In the genomic region with DNA sequence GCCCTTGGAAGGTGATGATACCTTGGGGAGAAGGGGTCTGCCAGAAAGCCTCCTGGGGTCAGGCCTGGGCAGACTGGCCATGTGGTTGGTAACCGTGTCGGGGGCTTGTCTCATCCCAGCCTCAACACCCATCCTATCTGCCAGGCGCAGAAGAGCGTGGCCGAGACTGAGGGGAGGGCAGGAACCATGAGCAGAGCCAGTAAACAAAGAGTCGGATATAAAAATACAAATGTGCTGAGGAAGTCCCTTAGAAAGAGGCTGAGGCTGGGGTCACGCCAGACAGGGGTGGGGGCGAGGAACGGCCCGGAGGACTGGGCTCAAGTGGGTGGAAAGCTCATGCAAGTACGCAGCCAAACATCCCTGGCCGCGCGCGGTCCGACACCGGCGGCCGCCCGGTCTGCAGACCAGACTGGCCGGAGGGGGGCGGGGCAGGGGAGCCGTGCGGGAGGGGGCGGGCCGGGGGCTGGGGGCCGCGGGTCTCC, we compare ENCODE assay signal across 16 cellular contexts. TPM values are rescaled to one million over a fixed set of nuclear protein-coding genes. Genes with fewer than 3 reads are reported as not detected.
A peak's percentile ranks its signal among the peaks of the same experiment; 100 is the strongest.
DNase-seq lines count a peak whose midpoint lies in the region; ATAC-seq lines count a peak whose summit lies in the region.
"Had no signal": no experiment of that assay in that cellular context is flagged by ENCODE, and none has a peak within 500 bp of the region (broad histone marks: within the 10 kb centered on the region; RNA-seq: fewer than 3 reads in every experiment).

No MANE protein-coding gene starts in this region.

- DNase-seq in left ventricle myocardium superior, result no peak
- DNase-seq in left cardiac atrium, result no peak
- no peak for DNase-seq in activated T-helper 1 cell treated with anti-CD3 and anti-CD28 coated beads, Interleukin-12 subunit alpha, Interleukin-12 subunit beta, Interleukin-2, Interleukin-4 antibody, amounts not matched to agents 30 ng/mL and 10 ng/mL and 1 ng/mL, durations not matched to agents 14 hours and 24 hours and 36 hours (ENCODE audit: low spot score)
- no peak for DNase-seq in naive B cell
- DNase-seq in NCI-H2107 treated with DMSO at 0.1 percent for 48 hours (lab: John Stamatoyannopoulos, UW; ENCODE audit: unreplicated experiment), result no peak
- DNase-seq in NCI-H510A treated with DMSO at 0.1 percent for 48 hours (lab: John Stamatoyannopoulos, UW), result no peak
- no peak for DNase-seq in NCI-H1105 treated with DMSO at 0.1 percent for 48 hours (lab: John Stamatoyannopoulos, UW)
- DNase-seq: activated CD4-positive, CD25-positive, alpha-beta regulatory T cell; NCI-H748 treated with DMSO at 0.1 percent for 48 hours; SJCRH30; stimulated activated CD4-positive, alpha-beta T cell treated with anti-CD3 and anti-CD28 coated beads, Interleukin-1b, Interleukin-23, amount 100 ng/mL, for 48 hours had no signal

- peaks cover 30% of the 10 kb centered on the region for H3K4me1 Mint-ChIP-seq in activated T-helper 1 cell treated with anti-CD3 and anti-CD28 coated beads, Interleukin-12 subunit alpha, Interleukin-12 subunit beta, Interleukin-2, Interleukin-4 antibody, amounts not matched to agents 30 ng/mL and 10 ng/mL and 1 ng/mL, durations not matched to agents 14 hours and 24 hours and 36 hours (ENCODE audit: low read depth)
- H3K4me1 Mint-ChIP-seq in naive B cell, result peaks cover 22 to 28% (median 24%) of the 10 kb centered on the region in 3 donors

- H3K27ac Mint-ChIP-seq in activated T-helper 1 cell treated with anti-CD3 and anti-CD28 coated beads, Interleukin-12 subunit alpha, Interleukin-12 subunit beta, Interleukin-2, Interleukin-4 antibody, amounts not matched to agents 30 ng/mL and 10 ng/mL and 1 ng/mL, durations not matched to agents 14 hours and 24 hours and 36 hours, result peak overlapping the region; percentile 44
- H3K27ac Mint-ChIP-seq in naive B cell, result no peak overlapping the region

- intact Hi-C loops in left ventricle myocardium superior (cut with micrococcal nuclease) (no loop called here), left cardiac atrium (cut with DNase I) (loop anchor here in 1 of 2 donors (10.0 kb wide), 1 partner anchor 365 kb away; no protein-coding TSS in a partner anchor)
- intact Hi-C loops in activated T-helper 1 cell treated with anti-CD3 and anti-CD28 coated beads, Interleukin-12 subunit alpha, Interleukin-12 subunit beta, Interleukin-2, Interleukin-4 antibody, amounts not matched to agents 30 ng/mL and 10 ng/mL and 1 ng/mL, durations not matched to agents 14 hours and 24 hours and 36 hours (cut with micrococcal nuclease), result no loop called here

- peaks cover 34% of the 10 kb centered on the region for H3K27me3 Mint-ChIP-seq in activated T-helper 1 cell treated with anti-CD3 and anti-CD28 coated beads, Interleukin-12 subunit alpha, Interleukin-12 subunit beta, Interleukin-2, Interleukin-4 antibody, amounts not matched to agents 30 ng/mL and 10 ng/mL and 1 ng/mL, durations not matched to agents 14 hours and 24 hours and 36 hours (ENCODE audit: insufficient read depth)
- H3K27me3 Mint-ChIP-seq in naive B cell, result peaks cover 31 to 48% (median 43%) of the 10 kb centered on the region in 3 donors

- ATAC-seq in left ventricle myocardium superior (peak; percentile 6), left cardiac atrium (no peak), naive B cell (ENCODE audit: low read depth in 2 of 2) (no peak)

- peak overlapping the region; percentile 69 for H3K4me3 Mint-ChIP-seq in activated T-helper 1 cell treated with anti-CD3 and anti-CD28 coated beads, Interleukin-12 subunit alpha, Interleukin-12 subunit beta, Interleukin-2, Interleukin-4 antibody, amounts not matched to agents 30 ng/mL and 10 ng/mL and 1 ng/mL, durations not matched to agents 14 hours and 24 hours and 36 hours
- peak overlapping the region in 6 of 8 donors; percentile 53 to 77 (median 69) for H3K4me3 Mint-ChIP-seq in naive B cell

- no peaks in the 10 kb centered on the region for H3K9me3 Mint-ChIP-seq in activated T-helper 1 cell treated with anti-CD3 and anti-CD28 coated beads, Interleukin-12 subunit alpha, Interleukin-12 subunit beta, Interleukin-2, Interleukin-4 antibody, amounts not matched to agents 30 ng/mL and 10 ng/mL and 1 ng/mL, durations not matched to agents 14 hours and 24 hours and 36 hours
- peaks cover 0 to 3% (median 0%) of the 10 kb centered on the region in 7 donors for H3K9me3 Mint-ChIP-seq in naive B cell

- H3K36me3 Mint-ChIP-seq in activated T-helper 1 cell treated with anti-CD3 and anti-CD28 coated beads, Interleukin-12 subunit alpha, Interleukin-12 subunit beta, Interleukin-2, Interleukin-4 antibody, amounts not matched to agents 30 ng/mL and 10 ng/mL and 1 ng/mL, durations not matched to agents 14 hours and 24 hours and 36 hours (ENCODE audit: low read depth), result peaks cover 8% of the 10 kb centered on the region
- H3K36me3 Mint-ChIP-seq in naive B cell, result peaks cover 0 to 13% of the 10 kb centered on the region in 2 donors

RNA-seq across cellular contexts. Expression of a gene that starts 1.9 kb away (rescaled TPM):
- total RNA-seq in left ventricle myocardium superior (not detected), left cardiac atrium (under 1 TPM in 1 of 2 donors, not detected in 1; 0.18 TPM)
- 0.15 and 0.52 TPM in 2 replicates for total RNA-seq in activated T-helper 1 cell treated with anti-CD3 and anti-CD28 coated beads, Interleukin-12 subunit alpha, Interleukin-12 subunit beta, Interleukin-2, Interleukin-4 antibody, amounts not matched to agents 30 ng/mL and 10 ng/mL and 1 ng/mL, durations not matched to agents 14 hours and 24 hours and 36 hours
- polyA plus RNA-seq in naive B cell (ENCODE audit: low read depth in 6 of 6), result not detected
- total RNA-seq: dermis microvascular lymphatic vessel endothelial cell had no signal

RNA-seq across cellular contexts. Expression of a gene that starts 10.0 kb away (rescaled TPM):
- total RNA-seq in left ventricle myocardium superior (1.6 TPM), left cardiac atrium (1 to 10 TPM; 1.9 to 3.1 TPM)
- 13.5 and 15.2 TPM in 2 replicates for total RNA-seq in activated T-helper 1 cell treated with anti-CD3 and anti-CD28 coated beads, Interleukin-12 subunit alpha, Interleukin-12 subunit beta, Interleukin-2, Interleukin-4 antibody, amounts not matched to agents 30 ng/mL and 10 ng/mL and 1 ng/mL, durations not matched to agents 14 hours and 24 hours and 36 hours
- polyA plus RNA-seq in naive B cell (ENCODE audit: low read depth in 6 of 6), result 1 to 10 TPM; 2.1 to 4.3 (median 2.4) TPM

RNA-seq across cellular contexts. Expression of a gene that starts 10.7 kb away (rescaled TPM):
- total RNA-seq in left ventricle myocardium superior, result 18.5 TPM
- total RNA-seq in left cardiac atrium, result 10 to 100 TPM; 23.2 to 28.2 TPM
- total RNA-seq in activated T-helper 1 cell treated with anti-CD3 and anti-CD28 coated beads, Interleukin-12 subunit alpha, Interleukin-12 subunit beta, Interleukin-2, Interleukin-4 antibody, amounts not matched to agents 30 ng/mL and 10 ng/mL and 1 ng/mL, durations not matched to agents 14 hours and 24 hours and 36 hours, result 86.7 and 89.3 TPM in 2 replicates
- polyA plus RNA-seq in naive B cell (ENCODE audit: low read depth in 6 of 6), result 10 to 100 TPM; 33.9 to 57.3 (median 39.1) TPM

RNA-seq across cellular contexts. Expression of a gene that starts 16.4 kb away (rescaled TPM):
- not detected for total RNA-seq in left ventricle myocardium superior
- 1 to 10 TPM in 1 of 2 donors, not detected in 1; 1.1 TPM for total RNA-seq in left cardiac atrium
- total RNA-seq in activated T-helper 1 cell treated with anti-CD3 and anti-CD28 coated beads, Interleukin-12 subunit alpha, Interleukin-12 subunit beta, Interleukin-2, Interleukin-4 antibody, amounts not matched to agents 30 ng/mL and 10 ng/mL and 1 ng/mL, durations not matched to agents 14 hours and 24 hours and 36 hours, result not detected in 2 replicates
- not detected for polyA plus RNA-seq in naive B cell (ENCODE audit: low read depth in 6 of 6)
- total RNA-seq: dermis microvascular lymphatic vessel endothelial cell, H4, HT1080, kidney epithelial cell, ovary, SJCRH30 had no signal

RNA-seq across cellular contexts. Expression of a gene that starts 30.1 kb away (rescaled TPM):
- total RNA-seq in left ventricle myocardium superior (not detected), left cardiac atrium (not detected)
- total RNA-seq in activated T-helper 1 cell treated with anti-CD3 and anti-CD28 coated beads, Interleukin-12 subunit alpha, Interleukin-12 subunit beta, Interleukin-2, Interleukin-4 antibody, amounts not matched to agents 30 ng/mL and 10 ng/mL and 1 ng/mL, durations not matched to agents 14 hours and 24 hours and 36 hours, result not detected in 2 replicates
- polyA plus RNA-seq in naive B cell (ENCODE audit: low read depth in 6 of 6), result not detected
- total RNA-seq: dermis microvascular lymphatic vessel endothelial cell, H4, HT1080, kidney epithelial cell had no signal
